9 cellular contexts compared by ENCODE assay signal in genomic region chr5:134511796-134512660, GRCh38. TPM values are rescaled to one million over a fixed set of nuclear protein-coding genes. Genes with fewer than 3 reads are reported as not detected.
A peak's percentile ranks its signal among the peaks of the same experiment; 100 is the strongest.
DNase-seq lines count a peak whose midpoint lies in the region; ATAC-seq and TF ChIP-seq lines count a peak whose summit lies in the region.
"Had no signal": no experiment of that assay in that cellular context is flagged by ENCODE, and none has a peak within 500 bp of the region (broad histone marks: within the 10 kb centered on the region; RNA-seq: fewer than 3 reads in every experiment).

No MANE protein-coding gene starts in this region.

- H3K36me3 ChIP-seq in tibial nerve: no peaks in the 10 kb centered on the region
- H3K36me3 ChIP-seq: BLaER1 treated with 17β-estradiol and CSF1 and Interleukin-3, amounts not matched to agents 10 nM and 100 nM had no signal

- H3K27ac ChIP-seq in angular gyrus (ENCODE audit: low read depth, low read length) (peak overlapping the region; percentile 40), tibial nerve (peak overlapping the region in 3 of 4 donors; percentile 19 to 55 (median 45))

- DNase-seq in SHP77 (lab: John Stamatoyannopoulos, UW) (peak; percentile 27 to 54), SHP77 treated with DMSO at 0.1 percent for 48 hours (lab: John Stamatoyannopoulos, UW) (no peak), iris pigment epithelial cell (ENCODE audit: low read depth) (peak; percentile 83), tibial nerve (ENCODE audit: low spot score in 2 of 2) (peak; percentile 69 to 79), iPS-NIHi7 (ENCODE audit: extremely low spot score) (no peak)
- DNase-seq in stimulated activated CD4-positive, alpha-beta T cell treated with anti-CD3 and anti-CD28 coated beads, Interleukin-4, amount 100 ng/mL, for 24 hours: no peak

- H3K4me3 ChIP-seq in tibial nerve: no peak overlapping the region
- H3K4me3 ChIP-seq: BLaER1 treated with 17β-estradiol and CSF1 and Interleukin-3, amounts not matched to agents 10 nM and 100 nM had no signal

- TF ChIP-seq POLR2A in tibial nerve (IDR thresholded peaks at IDR 0.05): no peak

- no peak for TF ChIP-seq CTCF in tibial nerve (IDR thresholded peaks at IDR 0.05)

- TF ChIP-seq EP300 in tibial nerve (IDR thresholded peaks at IDR 0.05): peak in 1 of 2 donors; percentile 22

- no peaks in the 10 kb centered on the region for H3K27me3 ChIP-seq in tibial nerve
- H3K27me3 ChIP-seq: BLaER1 treated with 17β-estradiol and CSF1 and Interleukin-3, amounts not matched to agents 10 nM and 100 nM had no signal

- WGBS in tibial nerve, 2 donors: 50 to 58% methylated on average over 2 to 7 of the region's 7 CpGs

- no peak for ATAC-seq in GM19397 (IDR thresholded peaks at IDR 0.05; ENCODE audit: unreplicated experiment)

- H3K9me3 ChIP-seq in tibial nerve: no peaks in the 10 kb centered on the region
- H3K9me3 ChIP-seq: BLaER1 treated with 17β-estradiol and CSF1 and Interleukin-3, amounts not matched to agents 10 nM and 100 nM had no signal

- H3K4me1 ChIP-seq in tibial nerve: peaks cover 0 to 14% (median 9%) of the 10 kb centered on the region in 4 donors

RNA-seq across cellular contexts. Expression of gene JADE2, which starts 13.4 kb away (rescaled TPM):
- total RNA-seq in tibial nerve: 10 to 100 TPM; 58.8 to 90.6 (median 73.9) TPM

Comparison
In these comparisons a context has a peak if more than half of its experiments do, and no peak if none do; other contexts are left out.
1. DNase-seq: peak in SHP77 (2 of 2), iris pigment epithelial cell (single experiment) and tibial nerve (2 of 2); none in SHP77 treated with DMSO at 0.1 percent for 48 hours (single experiment), iPS-NIHi7 (single experiment) and stimulated activated CD4-positive, alpha-beta T cell treated with anti-CD3 and anti-CD28 coated beads, Interleukin-4, amount 100 ng/mL, for 24 hours (single experiment).